Comparison of ENCODE assay signal across 9 cellular contexts in genomic region chr14:93132472-93133065, GRCh38. TPM values are rescaled to one million over a fixed set of nuclear protein-coding genes. Genes with fewer than 3 reads are reported as not detected.
A peak's percentile ranks its signal among the peaks of the same experiment; 100 is the strongest.
DNase-seq lines count a peak whose midpoint lies in the region; ATAC-seq, FAIRE-seq and TF ChIP-seq lines count a peak whose summit lies in the region.
"Had no signal": no experiment of that assay in that cellular context is flagged by ENCODE, and none has a peak within 500 bp of the region (broad histone marks: within the 10 kb centered on the region; RNA-seq: fewer than 3 reads in every experiment).

No MANE protein-coding gene starts in this region.

- no peak overlapping the region for H3K4me2 ChIP-seq in neural progenitor cell

- WGBS in esophagus squamous epithelium, 2 donors, result 62 to 82% methylated on average over 7 to 8 of the region's 8 CpGs

- H2AFZ ChIP-seq in neural progenitor cell (replicated peaks), result no peak overlapping the region

- no peaks in the 10 kb centered on the region for H3K36me3 Mint-ChIP-seq in neural progenitor cell

- peak; percentile 51 for DNase-seq in COLO829 (ENCODE audit: low spot score)
- no peak for DNase-seq in H54 (ENCODE audit: insufficient read length, low spot score)
- DNase-seq in SK-MEL-5 (ENCODE audit: low read depth, low spot score), result peak; percentile 86
- DNase-seq in esophagus squamous epithelium (lab: John Stamatoyannopoulos, UW), result no peak
- DNase-seq in neural progenitor cell (ENCODE audit: low spot score), result peak; percentile 28
- DNase-seq in NCI-H1105 (lab: John Stamatoyannopoulos, UW), result no peak

- peak; percentile 88 for FAIRE-seq in H54 (lab: Jason Lieb, UNC)

- H3K9me3 ChIP-seq in esophagus squamous epithelium (no peaks in the 10 kb centered on the region), neural progenitor cell (ENCODE audit: low read depth) (no peaks in the 10 kb centered on the region)
- H3K9me3 ChIP-seq: neutrophil had no signal

- peak in 2 of 6 experiments; percentile 33 for TF ChIP-seq CTCF in esophagus squamous epithelium (IDR thresholded peaks at IDR 0.05)
- peak; percentile 43 for TF ChIP-seq CTCF in neural progenitor cell (IDR thresholded peaks at IDR 0.05)

- in situ Hi-C loops in SK-MEL-5 (cut with HindIII; ENCODE audit: low pct_unique_long_range_greater_than_20kb, low sequenced_read_pairs), result loop anchor here (25.0 kb wide), 1 partner anchor 170 kb away; no protein-coding TSS in a partner anchor

- no peak overlapping the region for H3K9ac ChIP-seq in neural progenitor cell

- no peaks in the 10 kb centered on the region for H3F3A ChIP-seq in neural progenitor cell (ENCODE audit: low read depth)

- H3K27ac Mint-ChIP-seq in neural progenitor cell, result no peak overlapping the region

- no peaks in the 10 kb centered on the region for H3K27me3 ChIP-seq in esophagus squamous epithelium
- H3K27me3 ChIP-seq in neural progenitor cell, result no peaks in the 10 kb centered on the region
- H3K27me3 ChIP-seq: neutrophil had no signal

- ATAC-seq in HG02763 (IDR thresholded peaks at IDR 0.05; ENCODE audit: unreplicated experiment), result no peak
- no peak for ATAC-seq in HG02759 (IDR thresholded peaks at IDR 0.05; ENCODE audit: unreplicated experiment)

- H3K36me3 ChIP-seq in esophagus squamous epithelium, result no peaks in the 10 kb centered on the region
- no peaks in the 10 kb centered on the region for H3K36me3 ChIP-seq in neural progenitor cell
- H3K36me3 ChIP-seq: neutrophil had no signal

- H3K4me1 ChIP-seq in esophagus squamous epithelium (peaks cover 0 to 18% (median 8%) of the 10 kb centered on the region in 3 donors), neural progenitor cell (no peaks in the 10 kb centered on the region)

- H3K4me1 Mint-ChIP-seq in neural progenitor cell, result peaks cover 11% of the 10 kb centered on the region

- no peaks in the 10 kb centered on the region for H3K79me2 ChIP-seq in neural progenitor cell (ENCODE audit: low read depth)

- H4K20me1 ChIP-seq in neural progenitor cell (ENCODE audit: low read depth), result no peaks in the 10 kb centered on the region

- H3K9me3 Mint-ChIP-seq in neural progenitor cell, result no peaks in the 10 kb centered on the region

- H3K4me3 Mint-ChIP-seq in neural progenitor cell, result no peak overlapping the region

- H3K27ac ChIP-seq in esophagus squamous epithelium (peak overlapping the region in 3 of 4 donors; percentile 61 to 72 (median 61)), neural progenitor cell (no peak overlapping the region)
- H3K27ac ChIP-seq: neutrophil had no signal

- TF ChIP-seq POLR2A in H54 (IDR thresholded peaks at IDR 0.05; ENCODE audit: low read depth, low read length) (no peak), esophagus squamous epithelium (IDR thresholded peaks at IDR 0.05) (no peak)

- intact Hi-C loops in esophagus squamous epithelium (cut with DNase I), result no loop called here

- H3K4me3 ChIP-seq in esophagus squamous epithelium, result no peak overlapping the region
- no peak overlapping the region for H3K4me3 ChIP-seq in neural progenitor cell

- peaks cover 9% of the 10 kb centered on the region for H3K27me3 Mint-ChIP-seq in neural progenitor cell (ENCODE audit: insufficient read depth, low read depth)

RNA-seq across cellular contexts. Expression of gene ITPK1, which starts 16.8 kb away (rescaled TPM):
- 45.2 and 45.6 TPM in 2 replicates for total RNA-seq in SK-MEL-5 (2014; rRNA removed; shearing (Covaris generic))
- 72.6 and 73.8 TPM in 2 replicates for polyA plus RNA-seq in SK-MEL-5 (2015; cell fraction: cytosol; rRNA removed)
- polyA plus RNA-seq in SK-MEL-5 (2015; cell fraction: nucleus; rRNA removed), result 37.9 and 60.8 TPM in 2 replicates
- total RNA-seq in esophagus squamous epithelium (10 to 100 TPM; 14.2 to 34.5 (median 25.8) TPM), neural progenitor cell (ENCODE audit: low replicate concordance) (25.8 and 34.6 TPM in 2 replicates)

RNA-seq across cellular contexts. Expression of gene MOAP1, which starts 52.1 kb away (rescaled TPM):
- 82.9 and 91.5 TPM in 2 replicates for total RNA-seq in SK-MEL-5 (2014; rRNA removed; shearing (Covaris generic))
- 39.3 and 45.6 TPM in 2 replicates for polyA plus RNA-seq in SK-MEL-5 (2015; cell fraction: cytosol; rRNA removed)
- 29.8 and 30.5 TPM in 2 replicates for polyA plus RNA-seq in SK-MEL-5 (2015; cell fraction: nucleus; rRNA removed)
- total RNA-seq in esophagus squamous epithelium (10 to 100 TPM in 2 of 4 donors, 1 to 10 TPM in 2; 4.9 to 28.8 (median 11.5) TPM), neural progenitor cell (ENCODE audit: low replicate concordance) (26.9 and 34.6 TPM in 2 replicates)

RNA-seq across cellular contexts. Expression of gene LYSET, which starts 52.5 kb away (rescaled TPM):
- total RNA-seq in SK-MEL-5 (2014; rRNA removed; shearing (Covaris generic)), result 127 and 135 TPM in 2 replicates
- polyA plus RNA-seq in SK-MEL-5 (2015; cell fraction: cytosol; rRNA removed), result 59.4 and 65.3 TPM in 2 replicates
- 27.2 and 34.7 TPM in 2 replicates for polyA plus RNA-seq in SK-MEL-5 (2015; cell fraction: nucleus; rRNA removed)
- total RNA-seq in esophagus squamous epithelium (1 to 10 TPM; 1.4 to 6.5 (median 4.7) TPM), neural progenitor cell (ENCODE audit: low replicate concordance) (16.1 and 17.2 TPM in 2 replicates)

Comparison
In these comparisons a context has a peak if more than half of its experiments do, and no peak if none do; other contexts are left out.
1. DNase-seq: peak in COLO829 (single experiment), SK-MEL-5 (single experiment) and neural progenitor cell (single experiment); none in H54 (single experiment), esophagus squamous epithelium (single experiment) and NCI-H1105 (single experiment).